In genomic region chr2:103739216-103739615, GRCh38 we compare ENCODE assay signal across 25 cellular contexts.
"Had no signal": no experiment of that assay in that cellular context is flagged by ENCODE, and none has a peak within 500 bp of the region (broad histone marks: within the 10 kb centered on the region; RNA-seq: fewer than 3 reads in every experiment).

No MANE protein-coding gene starts in this region.

- ATAC-seq: left colon; left lung; naive thymus-derived CD8-positive, alpha-beta T cell; right lobe of liver; stimulated activated memory B cell treated with anti-CD40 and anti-IgM and Interleukin-4, amounts not matched to agents 10 μg/mL and 1 μg/mL and 100 μg/mL, for 72 hours; stimulated activated naive CD8-positive, alpha-beta T cell treated with anti-CD3 and anti-CD28 coated beads, Interleukin-15, amount 100 ng/mL, for 72 hours had no signal

- DNase-seq: hippocampal formation; kidney glomerular epithelial cell; left colon; left lung; naive thymus-derived CD8-positive, alpha-beta T cell; nucleus accumbens; pancreas; posterior cingulate gyrus; right lobe of liver; stimulated activated CD4-positive, alpha-beta T cell treated with anti-CD3 and anti-CD28 coated beads, Interleukin-1b, Interleukin-23, amount 100 ng/mL, for 48 hours; stimulated activated CD4-positive, alpha-beta T cell treated with anti-CD3 and anti-CD28 coated beads, Interleukin-2, amount 100 ng/mL, for 48 hours; stimulated activated CD4-positive, alpha-beta T cell treated with anti-CD3 and anti-CD28 coated beads, Interleukin-4, amount 100 ng/mL, for 4 hours; stimulated activated CD8-positive, alpha-beta memory T cell treated with anti-CD3 and anti-CD28 coated beads, Interleukin-4, amount 100 ng/mL, for 48 hours; stimulated activated naive CD4-positive, alpha-beta T cell treated with Interleukin-2 at 50 U/mL for 16 hours; stimulated activated naive CD8-positive, alpha-beta T cell treated with anti-CD3 and anti-CD28 coated beads, Interleukin-15, amount 100 ng/mL, for 72 hours; substantia nigra; upper lobe of left lung had no signal

- H3K4me1 ChIP-seq: left lung, pancreas, prostate gland, right lobe of liver, tibial nerve, upper lobe of left lung, vagina had no signal

- H3K4me1 Mint-ChIP-seq: naive thymus-derived CD8-positive, alpha-beta T cell; nephron; neural crest cell; stimulated activated memory B cell treated with anti-CD40 and anti-IgM and Interleukin-4, amounts not matched to agents 10 μg/mL and 1 μg/mL and 100 μg/mL, for 72 hours; stimulated activated naive CD8-positive, alpha-beta T cell treated with anti-CD3 and anti-CD28 coated beads, Interleukin-15, amount 100 ng/mL, for 72 hours had no signal

- H3K27me3 ChIP-seq: left lung, pancreas, right lobe of liver, tibial nerve, upper lobe of left lung, vagina had no signal

- H3K4me3 Mint-ChIP-seq: naive thymus-derived CD8-positive, alpha-beta T cell; nephron; neural crest cell; stimulated activated memory B cell treated with anti-CD40 and anti-IgM and Interleukin-4, amounts not matched to agents 10 μg/mL and 1 μg/mL and 100 μg/mL, for 72 hours; stimulated activated naive CD8-positive, alpha-beta T cell treated with anti-CD3 and anti-CD28 coated beads, Interleukin-15, amount 100 ng/mL, for 72 hours had no signal

- H3K4me3 ChIP-seq: left lung, lung, pancreas, prostate gland, right lobe of liver, smooth muscle cell, tibial nerve, upper lobe of left lung, vagina had no signal

- H3K27ac Mint-ChIP-seq: naive thymus-derived CD8-positive, alpha-beta T cell; stimulated activated memory B cell treated with anti-CD40 and anti-IgM and Interleukin-4, amounts not matched to agents 10 μg/mL and 1 μg/mL and 100 μg/mL, for 72 hours; stimulated activated naive CD8-positive, alpha-beta T cell treated with anti-CD3 and anti-CD28 coated beads, Interleukin-15, amount 100 ng/mL, for 72 hours had no signal

- H3K4me2 ChIP-seq: smooth muscle cell had no signal

- H3K36me3 ChIP-seq: left lung, pancreas, prostate gland, right lobe of liver, tibial nerve, upper lobe of left lung, vagina had no signal

- H3K27me3 Mint-ChIP-seq: naive thymus-derived CD8-positive, alpha-beta T cell; stimulated activated memory B cell treated with anti-CD40 and anti-IgM and Interleukin-4, amounts not matched to agents 10 μg/mL and 1 μg/mL and 100 μg/mL, for 72 hours; stimulated activated naive CD8-positive, alpha-beta T cell treated with anti-CD3 and anti-CD28 coated beads, Interleukin-15, amount 100 ng/mL, for 72 hours had no signal

- H3K9me3 ChIP-seq: pancreas, prostate gland, right lobe of liver, vagina had no signal

- H3K27ac ChIP-seq: left lung, pancreas, prostate gland, right lobe of liver, tibial nerve, upper lobe of left lung, vagina had no signal

- H3K36me3 Mint-ChIP-seq: stimulated activated memory B cell treated with anti-CD40 and anti-IgM and Interleukin-4, amounts not matched to agents 10 μg/mL and 1 μg/mL and 100 μg/mL, for 72 hours had no signal
